Comparison of ENCODE assay signal across 3 cellular contexts in the genomic region with DNA sequence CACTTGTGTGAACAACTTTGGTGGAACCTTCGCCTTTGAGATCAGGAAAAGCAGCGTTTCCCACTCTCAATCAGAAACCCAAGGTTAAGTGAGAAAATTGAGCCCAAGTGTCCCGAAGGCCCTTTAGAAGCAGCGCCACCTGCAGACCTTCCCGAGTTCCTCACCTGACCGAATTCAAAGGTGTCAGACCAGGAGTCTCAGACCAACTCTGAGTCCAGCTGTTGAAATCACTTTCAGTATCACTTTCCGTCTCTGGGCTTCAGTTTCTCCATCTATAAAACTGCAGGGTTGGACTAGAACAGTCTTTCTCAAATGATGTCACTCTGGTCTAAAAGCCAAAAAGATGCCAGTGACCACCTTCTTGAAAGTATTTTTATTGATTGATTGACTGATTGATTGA.
A peak's percentile ranks its signal among the peaks of the same experiment; 100 is the strongest.
TF ChIP-seq lines count a peak whose summit lies in the region.

No MANE protein-coding gene starts in this region.

TF ChIP-seq in SK-N-SH, 30 proteins besides CTCF, POLR2A, EP300 and RAD21:
- TF ChIP-seq, protein P1, sequence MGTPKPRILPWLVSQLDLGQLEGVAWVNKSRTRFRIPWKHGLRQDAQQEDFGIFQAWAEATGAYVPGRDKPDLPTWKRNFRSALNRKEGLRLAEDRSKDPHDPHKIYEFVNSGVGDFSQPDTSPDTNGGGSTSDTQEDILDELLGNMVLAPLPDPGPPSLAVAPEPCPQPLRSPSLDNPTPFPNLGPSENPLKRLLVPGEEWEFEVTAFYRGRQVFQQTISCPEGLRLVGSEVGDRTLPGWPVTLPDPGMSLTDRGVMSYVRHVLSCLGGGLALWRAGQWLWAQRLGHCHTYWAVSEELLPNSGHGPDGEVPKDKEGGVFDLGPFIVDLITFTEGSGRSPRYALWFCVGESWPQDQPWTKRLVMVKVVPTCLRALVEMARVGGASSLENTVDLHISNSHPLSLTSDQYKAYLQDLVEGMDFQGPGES (IDR thresholded peaks at IDR 0.05; ENCODE audit: low read depth, low read length): no peak
- TF ChIP-seq TEAD4 (IDR thresholded peaks at IDR 0.05; ENCODE audit: borderline replicate concordance, insufficient read depth) (no peak), POLR2AphosphoS5 (IDR thresholded peaks at IDR 0.05; ENCODE audit: low read depth, low read length) (no peak), SMC3 (IDR thresholded peaks at IDR 0.05; ENCODE audit: low read depth, low read length) (no peak), MEF2A (IDR thresholded peaks at IDR 0.05; ENCODE audit: borderline replicate concordance, low read depth) (no peak)
TF ChIP-seq in SK-N-SH: peak in this region for 0.

TF ChIP-seq in SK-N-SH treated with all-trans-retinoic acid at 6 μM for 48 hours, 23 proteins besides CTCF, POLR2A, EP300 and RAD21:
- TF ChIP-seq ARNTL (CRISPR knock-in tag; IDR thresholded peaks at IDR 0.05; ENCODE audit: borderline replicate concordance, low read depth): no peak
- TF ChIP-seq ZNF8 (CRISPR knock-in tag; IDR thresholded peaks at IDR 0.05): no peak
- no peak for TF ChIP-seq ISL1 (CRISPR knock-in tag; IDR thresholded peaks at IDR 0.05)
- no peak for TF ChIP-seq ESRRG (CRISPR knock-in tag; IDR thresholded peaks at IDR 0.05)
- no peak for TF ChIP-seq RARB (CRISPR knock-in tag; IDR thresholded peaks at IDR 0.05)
- no peak for TF ChIP-seq ZFP30 (CRISPR knock-in tag; IDR thresholded peaks at IDR 0.05)
- no peak for TF ChIP-seq ZNF565 (CRISPR knock-in tag; conservative IDR thresholded peaks at IDR 0.05; ENCODE audit: low read depth)
- TF ChIP-seq, protein P2, sequence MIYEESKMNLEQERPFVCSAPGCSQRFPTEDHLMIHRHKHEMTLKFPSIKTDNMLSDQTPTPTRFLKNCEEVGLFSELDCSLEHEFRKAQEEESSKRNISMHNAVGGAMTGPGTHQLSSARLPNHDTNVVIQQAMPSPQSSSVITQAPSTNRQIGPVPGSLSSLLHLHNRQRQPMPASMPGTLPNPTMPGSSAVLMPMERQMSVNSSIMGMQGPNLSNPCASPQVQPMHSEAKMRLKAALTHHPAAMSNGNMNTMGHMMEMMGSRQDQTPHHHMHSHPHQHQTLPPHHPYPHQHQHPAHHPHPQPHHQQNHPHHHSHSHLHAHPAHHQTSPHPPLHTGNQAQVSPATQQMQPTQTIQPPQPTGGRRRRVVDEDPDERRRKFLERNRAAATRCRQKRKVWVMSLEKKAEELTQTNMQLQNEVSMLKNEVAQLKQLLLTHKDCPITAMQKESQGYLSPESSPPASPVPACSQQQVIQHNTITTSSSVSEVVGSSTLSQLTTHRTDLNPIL (CRISPR knock-in tag; IDR thresholded peaks at IDR 0.05; ENCODE audit: low read depth): no peak
- no peak for TF ChIP-seq BACH2 (CRISPR knock-in tag; IDR thresholded peaks at IDR 0.05; ENCODE audit: borderline replicate concordance)
- TF ChIP-seq PPARA (CRISPR knock-in tag; IDR thresholded peaks at IDR 0.05; ENCODE audit: borderline replicate concordance): no peak
- no peak for TF ChIP-seq OSR1 (CRISPR knock-in tag; IDR thresholded peaks at IDR 0.05)
- TF ChIP-seq GLIS3 (CRISPR knock-in tag; IDR thresholded peaks at IDR 0.05): no peak
- TF ChIP-seq SNAI2 (CRISPR knock-in tag; IDR thresholded peaks at IDR 0.05): no peak
- no peak for TF ChIP-seq ZFP3 (CRISPR knock-in tag; IDR thresholded peaks at IDR 0.05)
- TF ChIP-seq, protein P3, sequence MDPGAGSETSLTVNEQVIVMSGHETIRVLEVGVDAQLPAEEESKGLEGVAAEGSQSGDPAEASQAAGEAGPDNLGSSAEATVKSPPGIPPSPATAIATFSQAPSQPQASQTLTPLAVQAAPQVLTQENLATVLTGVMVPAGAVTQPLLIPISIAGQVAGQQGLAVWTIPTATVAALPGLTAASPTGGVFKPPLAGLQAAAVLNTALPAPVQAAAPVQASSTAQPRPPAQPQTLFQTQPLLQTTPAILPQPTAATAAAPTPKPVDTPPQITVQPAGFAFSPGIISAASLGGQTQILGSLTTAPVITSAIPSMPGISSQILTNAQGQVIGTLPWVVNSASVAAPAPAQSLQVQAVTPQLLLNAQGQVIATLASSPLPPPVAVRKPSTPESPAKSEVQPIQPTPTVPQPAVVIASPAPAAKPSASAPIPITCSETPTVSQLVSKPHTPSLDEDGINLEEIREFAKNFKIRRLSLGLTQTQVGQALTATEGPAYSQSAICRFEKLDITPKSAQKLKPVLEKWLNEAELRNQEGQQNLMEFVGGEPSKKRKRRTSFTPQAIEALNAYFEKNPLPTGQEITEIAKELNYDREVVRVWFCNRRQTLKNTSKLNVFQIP (CRISPR knock-in tag; IDR thresholded peaks at IDR 0.05; ENCODE audit: borderline replicate concordance, low read depth): no peak
TF ChIP-seq in SK-N-SH treated with all-trans-retinoic acid at 6 μM for 48 hours: peak in this region for 0.

TF ChIP-seq in GM12878, 131 proteins besides CTCF, POLR2A, EP300 and RAD21 (continues in another document):
- TF ChIP-seq TCF12 (IDR thresholded peaks at IDR 0.05; ENCODE audit: low read depth, low read length) (peak; percentile 91), TCF7 (IDR thresholded peaks at IDR 0.05; ENCODE audit: borderline replicate concordance) (no peak), ZBED1 (IDR thresholded peaks at IDR 0.05; ENCODE audit: borderline replicate concordance) (peak; percentile 66; the same call in 1 of the 2 replicates), PAX5 (IDR thresholded peaks at IDR 0.05; ENCODE audit: borderline replicate concordance, low read depth, low read length) (0 out of 2 replicates have a peak, but pooled peaks have one; percentile 27), SMC3 (IDR thresholded peaks at IDR 0.05; ENCODE audit: borderline replicate concordance, low read length) (peak; percentile 65; the same call in 1 of the 2 replicates), RAD51 (IDR thresholded peaks at IDR 0.05) (peak; percentile 47; the same call in 1 of the 2 replicates), ZSCAN29 (IDR thresholded peaks at IDR 0.05) (no peak), HCFC1 (IDR thresholded peaks at IDR 0.05; ENCODE audit: low read length) (no peak), SIN3A (IDR thresholded peaks at IDR 0.05; ENCODE audit: low read depth, low read length) (no peak), NFIC (IDR thresholded peaks at IDR 0.05; ENCODE audit: low read depth, low read length) (peak; percentile 57; the same call in 1 of the 2 replicates), BCL11A (IDR thresholded peaks at IDR 0.05; ENCODE audit: low read depth, low read length) (0 out of 2 replicates have a peak, but pooled peaks have one; percentile 27), BHLHE40 (IDR thresholded peaks at IDR 0.05; ENCODE audit: borderline replicate concordance in 1 of 2, low read depth in 2 of 2, low read length in 1 of 2) (peak; percentile 75 to 83), ETV6 (conservative IDR thresholded peaks at IDR 0.05 in 1 of 2, IDR thresholded peaks at IDR 0.05 in 1 of 2; ENCODE audit: borderline replicate concordance in 1 of 2, low read depth in 1 of 2) (peak in 1 of 2 experiments; percentile 63; a peak in 1 of 4 replicates), JUND (IDR thresholded peaks at IDR 0.05; ENCODE audit: low read depth, low read length) (no peak), CREB1 (IDR thresholded peaks at IDR 0.05; ENCODE audit: low read depth) (0 out of 2 replicates have a peak, but pooled peaks have one; percentile 40), SPI1 (IDR thresholded peaks at IDR 0.05; ENCODE audit: borderline replicate concordance, insufficient read depth, low read depth, low read length) (peak; percentile 33; the same call in 1 of the 2 replicates), CREM (IDR thresholded peaks at IDR 0.05; ENCODE audit: low read depth) (peak; percentile 62), JUNB (IDR thresholded peaks at IDR 0.05) (0 out of 2 replicates have a peak, but pooled peaks have one; percentile 6), IKZF2 (IDR thresholded peaks at IDR 0.05) (peak; percentile 80 to 83), ATF7 (IDR thresholded peaks at IDR 0.05; ENCODE audit: low read depth) (peak; percentile 87)
- TF ChIP-seq, protein P4, sequence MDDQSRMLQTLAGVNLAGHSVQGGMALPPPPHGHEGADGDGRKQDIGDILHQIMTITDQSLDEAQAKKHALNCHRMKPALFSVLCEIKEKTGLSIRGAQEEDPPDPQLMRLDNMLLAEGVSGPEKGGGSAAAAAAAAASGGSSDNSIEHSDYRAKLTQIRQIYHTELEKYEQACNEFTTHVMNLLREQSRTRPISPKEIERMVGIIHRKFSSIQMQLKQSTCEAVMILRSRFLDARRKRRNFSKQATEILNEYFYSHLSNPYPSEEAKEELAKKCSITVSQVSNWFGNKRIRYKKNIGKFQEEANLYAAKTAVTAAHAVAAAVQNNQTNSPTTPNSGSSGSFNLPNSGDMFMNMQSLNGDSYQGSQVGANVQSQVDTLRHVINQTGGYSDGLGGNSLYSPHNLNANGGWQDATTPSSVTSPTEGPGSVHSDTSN (IDR thresholded peaks at IDR 0.05; ENCODE audit: insufficient replicate concordance, low read depth, low read length): peak; percentile 30
- TF ChIP-seq, protein P5, sequence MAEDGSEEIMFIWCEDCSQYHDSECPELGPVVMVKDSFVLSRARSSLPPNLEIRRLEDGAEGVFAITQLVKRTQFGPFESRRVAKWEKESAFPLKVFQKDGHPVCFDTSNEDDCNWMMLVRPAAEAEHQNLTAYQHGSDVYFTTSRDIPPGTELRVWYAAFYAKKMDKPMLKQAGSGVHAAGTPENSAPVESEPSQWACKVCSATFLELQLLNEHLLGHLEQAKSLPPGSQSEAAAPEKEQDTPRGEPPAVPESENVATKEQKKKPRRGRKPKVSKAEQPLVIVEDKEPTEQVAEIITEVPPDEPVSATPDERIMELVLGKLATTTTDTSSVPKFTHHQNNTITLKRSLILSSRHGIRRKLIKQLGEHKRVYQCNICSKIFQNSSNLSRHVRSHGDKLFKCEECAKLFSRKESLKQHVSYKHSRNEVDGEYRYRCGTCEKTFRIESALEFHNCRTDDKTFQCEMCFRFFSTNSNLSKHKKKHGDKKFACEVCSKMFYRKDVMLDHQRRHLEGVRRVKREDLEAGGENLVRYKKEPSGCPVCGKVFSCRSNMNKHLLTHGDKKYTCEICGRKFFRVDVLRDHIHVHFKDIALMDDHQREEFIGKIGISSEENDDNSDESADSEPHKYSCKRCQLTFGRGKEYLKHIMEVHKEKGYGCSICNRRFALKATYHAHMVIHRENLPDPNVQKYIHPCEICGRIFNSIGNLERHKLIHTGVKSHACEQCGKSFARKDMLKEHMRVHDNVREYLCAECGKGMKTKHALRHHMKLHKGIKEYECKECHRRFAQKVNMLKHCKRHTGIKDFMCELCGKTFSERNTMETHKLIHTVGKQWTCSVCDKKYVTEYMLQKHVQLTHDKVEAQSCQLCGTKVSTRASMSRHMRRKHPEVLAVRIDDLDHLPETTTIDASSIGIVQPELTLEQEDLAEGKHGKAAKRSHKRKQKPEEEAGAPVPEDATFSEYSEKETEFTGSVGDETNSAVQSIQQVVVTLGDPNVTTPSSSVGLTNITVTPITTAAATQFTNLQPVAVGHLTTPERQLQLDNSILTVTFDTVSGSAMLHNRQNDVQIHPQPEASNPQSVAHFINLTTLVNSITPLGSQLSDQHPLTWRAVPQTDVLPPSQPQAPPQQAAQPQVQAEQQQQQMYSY (CRISPR knock-in tag; IDR thresholded peaks at IDR 0.05): no peak
- TF ChIP-seq, protein P6, sequence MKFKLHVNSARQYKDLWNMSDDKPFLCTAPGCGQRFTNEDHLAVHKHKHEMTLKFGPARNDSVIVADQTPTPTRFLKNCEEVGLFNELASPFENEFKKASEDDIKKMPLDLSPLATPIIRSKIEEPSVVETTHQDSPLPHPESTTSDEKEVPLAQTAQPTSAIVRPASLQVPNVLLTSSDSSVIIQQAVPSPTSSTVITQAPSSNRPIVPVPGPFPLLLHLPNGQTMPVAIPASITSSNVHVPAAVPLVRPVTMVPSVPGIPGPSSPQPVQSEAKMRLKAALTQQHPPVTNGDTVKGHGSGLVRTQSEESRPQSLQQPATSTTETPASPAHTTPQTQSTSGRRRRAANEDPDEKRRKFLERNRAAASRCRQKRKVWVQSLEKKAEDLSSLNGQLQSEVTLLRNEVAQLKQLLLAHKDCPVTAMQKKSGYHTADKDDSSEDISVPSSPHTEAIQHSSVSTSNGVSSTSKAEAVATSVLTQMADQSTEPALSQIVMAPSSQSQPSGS (IDR thresholded peaks at IDR 0.05; ENCODE audit: low read length): peak; percentile 86
- TF ChIP-seq, protein P7, sequence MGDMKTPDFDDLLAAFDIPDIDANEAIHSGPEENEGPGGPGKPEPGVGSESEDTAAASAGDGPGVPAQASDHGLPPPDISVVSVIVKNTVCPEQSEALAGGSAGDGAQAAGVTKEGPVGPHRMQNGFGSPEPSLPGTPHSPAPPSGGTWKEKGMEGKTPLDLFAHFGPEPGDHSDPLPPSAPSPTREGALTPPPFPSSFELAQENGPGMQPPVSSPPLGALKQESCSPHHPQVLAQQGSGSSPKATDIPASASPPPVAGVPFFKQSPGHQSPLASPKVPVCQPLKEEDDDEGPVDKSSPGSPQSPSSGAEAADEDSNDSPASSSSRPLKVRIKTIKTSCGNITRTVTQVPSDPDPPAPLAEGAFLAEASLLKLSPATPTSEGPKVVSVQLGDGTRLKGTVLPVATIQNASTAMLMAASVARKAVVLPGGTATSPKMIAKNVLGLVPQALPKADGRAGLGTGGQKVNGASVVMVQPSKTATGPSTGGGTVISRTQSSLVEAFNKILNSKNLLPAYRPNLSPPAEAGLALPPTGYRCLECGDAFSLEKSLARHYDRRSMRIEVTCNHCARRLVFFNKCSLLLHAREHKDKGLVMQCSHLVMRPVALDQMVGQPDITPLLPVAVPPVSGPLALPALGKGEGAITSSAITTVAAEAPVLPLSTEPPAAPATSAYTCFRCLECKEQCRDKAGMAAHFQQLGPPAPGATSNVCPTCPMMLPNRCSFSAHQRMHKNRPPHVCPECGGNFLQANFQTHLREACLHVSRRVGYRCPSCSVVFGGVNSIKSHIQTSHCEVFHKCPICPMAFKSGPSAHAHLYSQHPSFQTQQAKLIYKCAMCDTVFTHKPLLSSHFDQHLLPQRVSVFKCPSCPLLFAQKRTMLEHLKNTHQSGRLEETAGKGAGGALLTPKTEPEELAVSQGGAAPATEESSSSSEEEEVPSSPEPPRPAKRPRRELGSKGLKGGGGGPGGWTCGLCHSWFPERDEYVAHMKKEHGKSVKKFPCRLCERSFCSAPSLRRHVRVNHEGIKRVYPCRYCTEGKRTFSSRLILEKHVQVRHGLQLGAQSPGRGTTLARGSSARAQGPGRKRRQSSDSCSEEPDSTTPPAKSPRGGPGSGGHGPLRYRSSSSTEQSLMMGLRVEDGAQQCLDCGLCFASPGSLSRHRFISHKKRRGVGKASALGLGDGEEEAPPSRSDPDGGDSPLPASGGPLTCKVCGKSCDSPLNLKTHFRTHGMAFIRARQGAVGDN (IDR thresholded peaks at IDR 0.05): peak; percentile 68
- TF ChIP-seq, protein P8, sequence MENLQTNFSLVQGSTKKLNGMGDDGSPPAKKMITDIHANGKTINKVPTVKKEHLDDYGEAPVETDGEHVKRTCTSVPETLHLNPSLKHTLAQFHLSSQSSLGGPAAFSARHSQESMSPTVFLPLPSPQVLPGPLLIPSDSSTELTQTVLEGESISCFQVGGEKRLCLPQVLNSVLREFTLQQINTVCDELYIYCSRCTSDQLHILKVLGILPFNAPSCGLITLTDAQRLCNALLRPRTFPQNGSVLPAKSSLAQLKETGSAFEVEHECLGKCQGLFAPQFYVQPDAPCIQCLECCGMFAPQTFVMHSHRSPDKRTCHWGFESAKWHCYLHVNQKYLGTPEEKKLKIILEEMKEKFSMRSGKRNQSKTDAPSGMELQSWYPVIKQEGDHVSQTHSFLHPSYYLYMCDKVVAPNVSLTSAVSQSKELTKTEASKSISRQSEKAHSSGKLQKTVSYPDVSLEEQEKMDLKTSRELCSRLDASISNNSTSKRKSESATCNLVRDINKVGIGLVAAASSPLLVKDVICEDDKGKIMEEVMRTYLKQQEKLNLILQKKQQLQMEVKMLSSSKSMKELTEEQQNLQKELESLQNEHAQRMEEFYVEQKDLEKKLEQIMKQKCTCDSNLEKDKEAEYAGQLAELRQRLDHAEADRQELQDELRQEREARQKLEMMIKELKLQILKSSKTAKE (IDR thresholded peaks at IDR 0.05; ENCODE audit: low read depth, poor library complexity, severe bottlenecking): peak; percentile 96
